17 cellular contexts compared by ENCODE assay signal in the genomic region with DNA sequence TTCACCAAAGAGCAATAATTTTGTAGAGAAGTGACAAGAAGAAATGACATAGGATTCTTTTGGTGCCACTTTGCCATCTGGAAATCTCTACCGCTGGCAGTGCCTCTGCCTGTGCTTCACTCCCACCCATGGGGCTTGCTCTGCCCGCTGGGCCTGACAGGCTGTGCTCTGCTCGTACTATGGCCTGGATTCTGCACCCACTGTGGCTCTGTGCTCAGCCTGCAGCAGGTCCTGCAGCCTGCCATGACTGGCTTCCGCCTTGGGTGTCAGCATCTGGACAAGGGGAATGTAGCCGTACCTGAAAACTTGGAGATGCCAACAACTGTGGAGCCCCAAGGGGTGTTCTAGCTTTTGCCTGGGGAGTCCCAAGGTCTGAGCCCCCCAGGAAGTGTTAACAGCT.
DNase-seq lines count a peak whose midpoint lies in the region; ATAC-seq and TF ChIP-seq lines count a peak whose summit lies in the region.
"Had no signal": no experiment of that assay in that cellular context is flagged by ENCODE, and none has a peak within 500 bp of the region (broad histone marks: within the 10 kb centered on the region; RNA-seq: fewer than 3 reads in every experiment).

No MANE protein-coding gene starts in this region.

- H4K20me1 ChIP-seq in H9 (ENCODE audit: control insufficient read depth, insufficient read depth, insufficient read length): no peaks in the 10 kb centered on the region

- H4K8ac ChIP-seq in H9 (replicated peaks; ENCODE audit: insufficient read length, low read depth, low read length) (no peak overlapping the region), neuronal stem cell (ENCODE audit: low read depth, low read length) (no peak overlapping the region)

- no TSS peak for BruUV-seq in Caco-2 (replicated peaks; lab: Mats Ljungman, UMichigan)
- BruUV-seq in Calu3 (replicated peaks; lab: Mats Ljungman, UMichigan): no TSS peak

- H3K36me3 ChIP-seq in Caco-2 (ENCODE audit: control insufficient read depth, insufficient read depth, low read length) (no peaks in the 10 kb centered on the region), gastroesophageal sphincter (no peaks in the 10 kb centered on the region), neuronal stem cell (replicated peaks in 1 of 2; ENCODE audit: control insufficient read depth in 2 of 2, insufficient read depth in 2 of 2, low read length in 2 of 2) (no peaks in the 10 kb centered on the region)
- H3K36me3 ChIP-seq: BE2C, HAP-1 had no signal

- peaks cover 12% of the 10 kb centered on the region for H3K4me1 Mint-ChIP-seq in Caco-2 (ENCODE audit: low read depth, unreplicated experiment)
- H3K4me1 Mint-ChIP-seq in H9: peaks cover 3 to 4% of the 10 kb centered on the region in 2 experiments; a peak in 1 of 4 replicates
- no peaks in the 10 kb centered on the region for H3K4me1 Mint-ChIP-seq in Calu3 (ENCODE audit: low read depth, unreplicated experiment)
- H3K4me1 Mint-ChIP-seq: CD4-positive, CD25-positive, alpha-beta regulatory T cell; CD8-positive, alpha-beta memory T cell had no signal

- H3K4me2 ChIP-seq in H9 (ENCODE audit: insufficient read depth, insufficient read length, low read length) (no peak overlapping the region), neuronal stem cell (ENCODE audit: insufficient read depth, low read length, poor library complexity, severe bottlenecking) (no peak overlapping the region)

- peak overlapping the region; percentile 39 for H3K4me3 Mint-ChIP-seq in Caco-2 (ENCODE audit: unreplicated experiment)
- no peak overlapping the region for H3K4me3 Mint-ChIP-seq in H9
- H3K4me3 Mint-ChIP-seq in Calu3 (ENCODE audit: low read depth, unreplicated experiment): no peak overlapping the region
- H3K4me3 Mint-ChIP-seq: CD8-positive, alpha-beta memory T cell had no signal

- no peak overlapping the region for H4K91ac ChIP-seq in H9 (ENCODE audit: insufficient read length, low read depth, low read length)
- no peak overlapping the region for H4K91ac ChIP-seq in neuronal stem cell (ENCODE audit: low read depth, low read length, poor library complexity)

- H3K36me3 Mint-ChIP-seq in Caco-2 (ENCODE audit: insufficient read depth, unreplicated experiment) (no peaks in the 10 kb centered on the region), H9 (ENCODE audit: insufficient read depth in 1 of 3, low read depth in 3 of 3) (no peaks in the 10 kb centered on the region), Calu3 (ENCODE audit: insufficient read depth, unreplicated experiment) (no peaks in the 10 kb centered on the region)
- H3K36me3 Mint-ChIP-seq: CD4-positive, CD25-positive, alpha-beta regulatory T cell; CD8-positive, alpha-beta memory T cell had no signal

- WGBS in H9 (ENCODE audit: extremely low coverage, insufficient read length, low lambda C conversion rate): no CpG with 5 or more reads among the region's 5 CpGs
- WGBS in gastroesophageal sphincter (ENCODE audit: low coverage in 1 of 2), 2 donors: 89% methylated on average over 3 of the region's 5 CpGs; no CpG with 5 or more reads in 1 of the 2 donors
- WGBS in neuronal stem cell (ENCODE audit: extremely low coverage in 2 of 2, insufficient read length in 2 of 2, insufficient replicate concordance in 1 of 2), 2 donors: no CpG with 5 or more reads among the region's 5 CpGs

- H2BK120ac ChIP-seq in H9 (ENCODE audit: low read depth, low read length, poor library complexity, severe bottlenecking) (no peak overlapping the region), neuronal stem cell (ENCODE audit: low read depth, low read length) (no peak overlapping the region)

- H3K4me3 ChIP-seq in Caco-2 (ENCODE audit: low read depth, low read length): no peak overlapping the region
- H3K4me3 ChIP-seq in gastroesophageal sphincter: no peak overlapping the region
- no peak overlapping the region for H3K4me3 ChIP-seq in neuronal stem cell (ENCODE audit: low read length in 2 of 2)
- H3K4me3 ChIP-seq: HAP-1, K562 had no signal

- H2BK20ac ChIP-seq in H9 (ENCODE audit: low read depth, low read length, poor library complexity, severe bottlenecking): no peak overlapping the region

- no peaks in the 10 kb centered on the region for H3K79me2 ChIP-seq in H9 (ENCODE audit: insufficient read depth, low read length)

- no peak overlapping the region for H3K27ac ChIP-seq in H9 (ENCODE audit: insufficient read length, low read depth, low read length)
- no peak overlapping the region for H3K27ac ChIP-seq in gastroesophageal sphincter
- no peak overlapping the region for H3K27ac ChIP-seq in neuronal stem cell (replicated peaks; ENCODE audit: low read length)

- intact Hi-C loops in Caco-2 (cut with micrococcal nuclease; ENCODE audit: unreplicated experiment): no loop called here
- intact Hi-C loops in Calu3 (cut with micrococcal nuclease; ENCODE audit: unreplicated experiment): no loop called here

- H3K9me3 Mint-ChIP-seq in Caco-2 (ENCODE audit: unreplicated experiment): no peaks in the 10 kb centered on the region
- H3K9me3 Mint-ChIP-seq in H9: no peaks in the 10 kb centered on the region
- peaks cover 8% of the 10 kb centered on the region for H3K9me3 Mint-ChIP-seq in Calu3 (ENCODE audit: low read depth, unreplicated experiment)

- 0 out of 2 replicates have a peak, but pooled peaks cover 4% of the 10 kb centered on the region for H3K9me3 ChIP-seq in Caco-2
- no peaks in the 10 kb centered on the region for H3K9me3 ChIP-seq in H9 (ENCODE audit: control insufficient read depth, low read depth, low read length)
- H3K9me3 ChIP-seq in gastroesophageal sphincter: no peaks in the 10 kb centered on the region
- H3K9me3 ChIP-seq in neuronal stem cell (replicated peaks in 1 of 2; ENCODE audit: control insufficient read depth in 2 of 2, insufficient read depth in 1 of 2, low read depth in 1 of 2, low read length in 2 of 2): no peaks in the 10 kb centered on the region
- H3K9me3 ChIP-seq: BE2C, HAP-1 had no signal

- ATAC-seq in gastroesophageal sphincter (peak; percentile 16), HG03108 (IDR thresholded peaks at IDR 0.05; ENCODE audit: unreplicated experiment) (no peak), GM21360 (IDR thresholded peaks at IDR 0.05; ENCODE audit: unreplicated experiment) (no peak)
- ATAC-seq: K562 had no signal

- H3K9ac ChIP-seq in H9 (ENCODE audit: extremely low read depth, insufficient read length, low read length) (no peak overlapping the region), neuronal stem cell (ENCODE audit: low read depth, low read length, poor library complexity) (no peak overlapping the region)

- TF ChIP-seq EP300 in gastroesophageal sphincter (IDR thresholded peaks at IDR 0.05): no peak

- H3K4ac ChIP-seq in H9 (ENCODE audit: low read depth, low read length) (no peak overlapping the region), neuronal stem cell (ENCODE audit: low read length) (no peak overlapping the region)

- H2AK5ac ChIP-seq in H9 (ENCODE audit: insufficient read length, low read length) (no peak overlapping the region), neuronal stem cell (ENCODE audit: low read depth, low read length) (no peak overlapping the region)

- no peak overlapping the region for H4K5ac ChIP-seq in H9 (ENCODE audit: insufficient read length, low read depth, low read length)

- H3K27me3 ChIP-seq in Caco-2 (replicated peaks; ENCODE audit: control insufficient read depth, insufficient read depth, low read length) (no peaks in the 10 kb centered on the region), H9 (ENCODE audit: insufficient read depth, low read length) (no peaks in the 10 kb centered on the region), gastroesophageal sphincter (no peaks in the 10 kb centered on the region), neuronal stem cell (ENCODE audit: control insufficient read depth in 3 of 3, insufficient read depth in 3 of 3, low read depth in 1 of 3, low read length in 3 of 3) (no peaks in the 10 kb centered on the region)
- H3K27me3 ChIP-seq: BE2C had no signal

- H2BK12ac ChIP-seq in H9 (ENCODE audit: insufficient read length, low read depth, low read length) (no peak overlapping the region), neuronal stem cell (ENCODE audit: low read length) (no peak overlapping the region)

- H3K4me1 ChIP-seq in Caco-2: peaks cover 8% of the 10 kb centered on the region; the same call in 1 of the 2 replicates
- H3K4me1 ChIP-seq in H9 (ENCODE audit: insufficient read depth, low read length): peaks cover 3% of the 10 kb centered on the region; the same call in 1 of the 2 replicates
- no peaks in the 10 kb centered on the region for H3K4me1 ChIP-seq in gastroesophageal sphincter
- H3K4me1 ChIP-seq in neuronal stem cell (ENCODE audit: control insufficient read depth in 2 of 2, insufficient read depth in 1 of 2, low read depth in 1 of 2, low read length in 2 of 2): peaks cover 0 to 2% of the 10 kb centered on the region in 2 donors
- H3K4me1 ChIP-seq: BE2C, HAP-1 had no signal

- TF ChIP-seq CTCF in Caco-2 (IDR thresholded peaks at IDR 0.05; ENCODE audit: insufficient read depth in 1 of 2, low read depth in 1 of 2, low read length in 1 of 2, severe bottlenecking in 1 of 2, unreplicated experiment in 1 of 2) (no peak), H9 (conservative IDR thresholded peaks at IDR 0.05) (no peak), gastroesophageal sphincter (IDR thresholded peaks at IDR 0.05) (no peak), Calu3 (IDR thresholded peaks at IDR 0.05; ENCODE audit: unreplicated experiment) (no peak)

- no peak for TF ChIP-seq POLR2A in gastroesophageal sphincter (IDR thresholded peaks at IDR 0.05)

- DNase-seq in Caco-2 (no peak), H9 (peak; percentile 28), neuronal stem cell (ENCODE audit: low spot score) (no peak), Calu3 (no peak)
- DNase-seq: BE2C; C1 segment of cervical spinal cord; CD4-positive, CD25-positive, alpha-beta regulatory T cell; CD8-positive, alpha-beta memory T cell; COR-L47; DMS153; GOT3; IMR-90 had no signal

- H3K18ac ChIP-seq in H9 (ENCODE audit: insufficient read length, low read depth, low read length): no peak overlapping the region
- H3K18ac ChIP-seq in neuronal stem cell (ENCODE audit: low read length): peak overlapping the region; percentile 33

- H3K27ac Mint-ChIP-seq in Caco-2 (ENCODE audit: unreplicated experiment) (no peak overlapping the region), H9 (no peak overlapping the region), Calu3 (ENCODE audit: unreplicated experiment) (no peak overlapping the region)
- H3K27ac Mint-ChIP-seq: CD4-positive, CD25-positive, alpha-beta regulatory T cell; CD8-positive, alpha-beta memory T cell had no signal

- no peaks in the 10 kb centered on the region for H3K27me3 Mint-ChIP-seq in Caco-2 (ENCODE audit: insufficient read depth, unreplicated experiment)
- H3K27me3 Mint-ChIP-seq in H9 (ENCODE audit: low read depth): no peaks in the 10 kb centered on the region
- no peaks in the 10 kb centered on the region for H3K27me3 Mint-ChIP-seq in Calu3 (ENCODE audit: unreplicated experiment)
- H3K27me3 Mint-ChIP-seq: CD4-positive, CD25-positive, alpha-beta regulatory T cell; CD8-positive, alpha-beta memory T cell had no signal

- no peaks in the 10 kb centered on the region for H3K79me1 ChIP-seq in H9 (ENCODE audit: insufficient read depth, low read depth, low read length, poor library complexity, severe bottlenecking)
- H3K79me1 ChIP-seq in neuronal stem cell (ENCODE audit: low read depth, low read length): no peaks in the 10 kb centered on the region

- H2BK5ac ChIP-seq in H9 (ENCODE audit: insufficient read length, low read length): no peak overlapping the region
- no peak overlapping the region for H2BK5ac ChIP-seq in neuronal stem cell (ENCODE audit: low read length)

- POLR2A ChIA-PET in Caco-2 (lab: Charles Lee): no interaction called here

- no peak overlapping the region for H3K56ac ChIP-seq in H9 (ENCODE audit: insufficient read length, low read depth, low read length)

- H2AFZ ChIP-seq in H9 (ENCODE audit: low read length) (no peak overlapping the region), neuronal stem cell (ENCODE audit: low read length) (no peak overlapping the region)

- CTCF ChIA-PET in Caco-2 (lab: Charles Lee) (no interaction called here), Calu3 (lab: Charles Lee) (interaction anchor here (0.7 kb wide), 1 partner anchor 1302 kb away, joined by 3 read pairs; no protein-coding TSS in a partner anchor)

- H3K14ac ChIP-seq in H9 (ENCODE audit: insufficient read depth, low read length) (no peak overlapping the region), neuronal stem cell (ENCODE audit: low read length) (no peak overlapping the region)

- H3K23me2 ChIP-seq in H9 (ENCODE audit: insufficient read length, low read depth, low read length, poor library complexity, severe bottlenecking): no peaks in the 10 kb centered on the region

- H2BK15ac ChIP-seq in H9 (ENCODE audit: low read depth, low read length): no peak overlapping the region
- peak overlapping the region; percentile 16 for H2BK15ac ChIP-seq in neuronal stem cell (ENCODE audit: low read length)

- H3K23ac ChIP-seq in H9 (ENCODE audit: insufficient read length, low read depth, low read length): no peak overlapping the region
- H3K23ac ChIP-seq in neuronal stem cell (ENCODE audit: low read depth, low read length, poor library complexity): no peak overlapping the region

- no peak overlapping the region for H3T11ph ChIP-seq in H9 (ENCODE audit: low read length)
